1 cellular context compared by ENCODE assay signal in genomic region chr15:43318990-43319771, GRCh38.
TF ChIP-seq lines count a peak whose summit lies in the region.

No MANE protein-coding gene starts in this region.

TF ChIP-seq in K562, 482 proteins besides CTCF, POLR2A, EP300 and RAD21:
- TF ChIP-seq ZNF740 (CRISPR knock-in tag; IDR thresholded peaks at IDR 0.05) (no peak), ZNF740 (tag; IDR thresholded peaks at IDR 0.05) (no peak), HLTF (IDR thresholded peaks at IDR 0.05) (no peak), ZSCAN32 (CRISPR knock-in tag; IDR thresholded peaks at IDR 0.05) (no peak), ZBTB1 (CRISPR knock-in tag; IDR thresholded peaks at IDR 0.05; ENCODE audit: borderline replicate concordance, low read depth) (no peak), ZBED1 (IDR thresholded peaks at IDR 0.05) (no peak)
